Comparison of ENCODE assay signal across 13 cellular contexts in the genomic region with DNA sequence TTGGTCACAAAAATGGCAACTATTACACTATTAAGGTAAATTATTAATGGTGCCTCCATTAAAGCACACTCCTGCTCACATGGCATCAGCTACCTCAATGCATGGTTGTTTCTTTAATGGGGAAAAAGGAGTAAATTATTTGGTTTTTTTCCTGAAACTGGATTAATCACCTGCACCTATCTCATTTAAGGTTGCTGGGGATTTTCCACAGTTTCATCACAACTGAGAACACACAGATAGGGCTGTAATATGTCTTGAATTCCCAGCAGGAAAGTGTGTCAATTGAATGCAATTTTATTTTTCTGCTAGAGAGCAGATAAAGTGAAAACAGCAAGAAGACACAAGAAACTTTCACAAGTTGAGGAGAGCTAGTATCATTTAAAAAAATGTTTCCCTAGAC. TPM values are rescaled to one million over a fixed set of nuclear protein-coding genes. Genes with fewer than 3 reads are reported as not detected.
DNase-seq lines count a peak whose midpoint lies in the region; ATAC-seq, FAIRE-seq and TF ChIP-seq lines count a peak whose summit lies in the region.
"Had no signal": no experiment of that assay in that cellular context is flagged by ENCODE, and none has a peak within 500 bp of the region (broad histone marks: within the 10 kb centered on the region; RNA-seq: fewer than 3 reads in every experiment).

No MANE protein-coding gene starts in this region.

- H3K9me3 ChIP-seq in SK-N-SH (no peaks in the 10 kb centered on the region), GM12878 (replicated peaks; ENCODE audit: control insufficient read depth, insufficient read depth, low read length) (no peaks in the 10 kb centered on the region; the same call in 2 of the 3 replicates)

- no peak for DNase-seq in SK-N-SH
- DNase-seq in GM12878 (ENCODE audit: low read depth, low spot score), result no peak
- no peak for DNase-seq in natural killer cell treated with Interleukin-12 subunit alpha and Interleukin-12 subunit beta and Interleukin-15 and Interleukin-18, amount 100 ng/mL, for 72 hours (ENCODE audit: low spot score)
- no peak for DNase-seq in central memory CD4-positive, alpha-beta T cell
- no peak for DNase-seq in NCI-H1436 treated with DMSO at 0.1 percent for 48 hours (lab: John Stamatoyannopoulos, UW)
- no peak for DNase-seq in G401 (ENCODE audit: low spot score)
- DNase-seq: activated CD8-positive, alpha-beta memory T cell treated with anti-CD3 and anti-CD28 coated beads, Interleukin-2, amount 50 U/mL, for 4 hours; Kasumi-1 had no signal

- no TSS peak for BruUV-seq in GM12878 (replicated peaks; lab: Mats Ljungman, UMichigan)

- TF ChIP-seq EP300 in SK-N-SH (IDR thresholded peaks at IDR 0.05; ENCODE audit: borderline replicate concordance in 1 of 2, low read depth in 1 of 2, low read length in 1 of 2) (no peak), GM12878 (IDR thresholded peaks at IDR 0.05; ENCODE audit: borderline replicate concordance in 1 of 2, control insufficient read depth in 1 of 2, low read depth in 2 of 2, low read length in 2 of 2) (no peak)

- POLR2A ChIA-PET in SK-N-SH (lab: Yijun Ruan, JAX), result no interaction called here
- POLR2A ChIA-PET in GM12878 (lab: Charles Lee), result interaction anchor here (1.2 to 2.5 kb wide), 4 partner anchors 8 to 20 kb away, joined by 3 to 9 read pairs (median 4); no protein-coding TSS in a partner anchor

- no peak for TF ChIP-seq RAD21 in SK-N-SH (IDR thresholded peaks at IDR 0.05; ENCODE audit: low read length)
- TF ChIP-seq RAD21 in GM12878 (IDR thresholded peaks at IDR 0.05; ENCODE audit: insufficient read depth, low read depth, low read length), result no peak

- H3K36me3 ChIP-seq in SK-N-SH (replicated peaks in 1 of 2; ENCODE audit: control insufficient read depth in 1 of 2, insufficient read depth in 2 of 2, low read length in 1 of 2) (peaks cover 4 to 6% of the 10 kb centered on the region in 2 experiments), GM12878 (ENCODE audit: control insufficient read depth in 2 of 2, insufficient read depth in 2 of 2, low read length in 1 of 2) (peaks cover 29 to 40% of the 10 kb centered on the region in 2 experiments)

- H3K9me3 Mint-ChIP-seq in natural killer cell treated with Interleukin-12 subunit alpha and Interleukin-12 subunit beta and Interleukin-15 and Interleukin-18, amount 100 ng/mL, for 72 hours, result no peaks in the 10 kb centered on the region

- peaks cover 20% of the 10 kb centered on the region for H3K79me2 ChIP-seq in SK-N-SH (ENCODE audit: insufficient read depth)
- H3K79me2 ChIP-seq in GM12878 (ENCODE audit: control insufficient read depth, insufficient read depth, low read length), result peaks cover 62% of the 10 kb centered on the region

- H3K4me1 ChIP-seq in SK-N-SH (ENCODE audit: control insufficient read depth in 1 of 2, insufficient read depth in 2 of 2, low read depth in 1 of 2, low read length in 1 of 2) (peaks cover 41 to 54% of the 10 kb centered on the region in 2 experiments; a peak in 3 of 4 replicates), GM12878 (ENCODE audit: control insufficient read depth, insufficient read depth, low read length) (peaks cover 14% of the 10 kb centered on the region)

- peaks cover 54 to 75% of the 10 kb centered on the region in 2 donors for H3K4me1 Mint-ChIP-seq in natural killer cell treated with Interleukin-12 subunit alpha and Interleukin-12 subunit beta and Interleukin-15 and Interleukin-18, amount 100 ng/mL, for 72 hours (ENCODE audit: low read depth in 2 of 2)

- H3K4me3 Mint-ChIP-seq in natural killer cell treated with Interleukin-12 subunit alpha and Interleukin-12 subunit beta and Interleukin-15 and Interleukin-18, amount 100 ng/mL, for 72 hours, result peak overlapping the region; percentile 3
- H3K4me3 Mint-ChIP-seq: brain had no signal

- H2AFZ ChIP-seq in SK-N-SH (ENCODE audit: low read depth) (no peak overlapping the region), GM12878 (ENCODE audit: control insufficient read depth, low read depth, low read length) (no peak overlapping the region)

- H4K20me1 ChIP-seq in SK-N-SH (ENCODE audit: insufficient read depth) (no peaks in the 10 kb centered on the region), GM12878 (ENCODE audit: control insufficient read depth, insufficient read depth) (no peaks in the 10 kb centered on the region)

- H3K27me3 ChIP-seq in SK-N-SH (ENCODE audit: insufficient read depth) (no peaks in the 10 kb centered on the region), GM12878 (replicated peaks in 1 of 2; ENCODE audit: control insufficient read depth in 2 of 2, insufficient read depth in 2 of 2, low read length in 1 of 2) (no peaks in the 10 kb centered on the region)

- CTCF ChIA-PET in SK-N-SH (lab: Yijun Ruan, JAX), result interaction anchor here (1.0 to 1.6 kb wide), 2 partner anchors 40 to 186 kb away, joined by 3 to 8 read pairs; no protein-coding TSS in a partner anchor
- CTCF ChIA-PET in GM12878 (lab: Yijun Ruan, JAX), result interaction anchor here (1.5 to 1.8 kb wide), 3 partner anchors 15 to 28 kb away, joined by 3 to 8 read pairs (median 4); no protein-coding TSS in a partner anchor

- H3K27ac Mint-ChIP-seq in natural killer cell treated with Interleukin-12 subunit alpha and Interleukin-12 subunit beta and Interleukin-15 and Interleukin-18, amount 100 ng/mL, for 72 hours, result peak overlapping the region; percentile 61 to 91

- ATAC-seq in SK-N-SH treated with all-trans-retinoic acid at 6 μM for 48 hours, result no peak
- ATAC-seq in HG02852 (IDR thresholded peaks at IDR 0.05; ENCODE audit: unreplicated experiment), result peak; percentile 16
- no peak for ATAC-seq in GM12878
- peak in 1 of 2 donors; percentile 47 for ATAC-seq in natural killer cell treated with Interleukin-12 subunit alpha and Interleukin-12 subunit beta and Interleukin-15 and Interleukin-18, amount 100 ng/mL, for 72 hours

- H3K27ac ChIP-seq in SK-N-SH (ENCODE audit: low read depth in 2 of 2, low read length in 1 of 2) (peak overlapping the region in 1 of 2 experiments; percentile 52; a peak in 1 of 4 replicates), GM12878 (ENCODE audit: control insufficient read depth, insufficient read depth) (no peak overlapping the region)
- H3K27ac ChIP-seq: 22Rv1, epithelial cell of prostate had no signal

- H3F3A ChIP-seq in SK-N-SH (replicated peaks; ENCODE audit: insufficient read depth), result peaks cover 10% of the 10 kb centered on the region

- FAIRE-seq in GM12878 (lab: Jason Lieb, UNC), result no peak

- no peak for TF ChIP-seq CTCF in SK-N-SH (IDR thresholded peaks at IDR 0.05)
- no peak for TF ChIP-seq CTCF in GM12878 (IDR thresholded peaks at IDR 0.05 in 2 of 3, conservative IDR thresholded peaks at IDR 0.05 in 1 of 3; ENCODE audit: control insufficient read depth in 2 of 3, extremely low read depth in 1 of 3, insufficient read depth in 1 of 3, low read depth in 3 of 3, low read length in 3 of 3)

- SMC1A ChIA-PET in GM12878 (lab: Charles Lee; ENCODE audit: uncharacterized antibody, unreplicated experiment), result interaction anchor here (0.7 to 11.7 kb wide), 10 partner anchors 9 to 106 kb away, joined by 3 to 295 read pairs (median 4); a partner anchor contains a TSS

- H3K36me3 Mint-ChIP-seq in natural killer cell treated with Interleukin-12 subunit alpha and Interleukin-12 subunit beta and Interleukin-15 and Interleukin-18, amount 100 ng/mL, for 72 hours, result peaks cover 17% of the 10 kb centered on the region

- intact Hi-C loops in GM12878 (cut with micrococcal nuclease; ENCODE audit: unreplicated experiment), result no loop called here

- H3K9me2 ChIP-seq in SK-N-SH, result no peaks in the 10 kb centered on the region

- H3K4me3 ChIP-seq in SK-N-SH (ENCODE audit: low read depth in 2 of 2, low read length in 1 of 2) (no peak overlapping the region), GM12878 (no peak overlapping the region)

- H3K9ac ChIP-seq in SK-N-SH, result no peak overlapping the region; the same call in 1 of the 2 replicates
- H3K9ac ChIP-seq in GM12878 (ENCODE audit: control insufficient read depth, insufficient read depth, low read length), result no peak overlapping the region

- no peak for TF ChIP-seq POLR2A in GM12878 (IDR thresholded peaks at IDR 0.05; ENCODE audit: low read depth, low read length)

- no peaks in the 10 kb centered on the region for H3K27me3 Mint-ChIP-seq in natural killer cell treated with Interleukin-12 subunit alpha and Interleukin-12 subunit beta and Interleukin-15 and Interleukin-18, amount 100 ng/mL, for 72 hours
- H3K27me3 Mint-ChIP-seq: brain had no signal

- RAD21 ChIA-PET in GM12878 (lab: Charles Lee; ENCODE audit: unreplicated experiment), result interaction anchor here (0.9 to 1.7 kb wide), 3 partner anchors 35 to 98 kb away, joined by 3 to 4 read pairs (median 3); no protein-coding TSS in a partner anchor

- H3K4me2 ChIP-seq in SK-N-SH (peak overlapping the region; percentile 36), GM12878 (ENCODE audit: control insufficient read depth, insufficient read depth) (no peak overlapping the region)

- in situ Hi-C loops in GM12878 (cut with MboI) (no loop called here), G401 (cut with HindIII; ENCODE audit: low sequenced_read_pairs) (no loop called here)

TF ChIP-seq in SK-N-SH, 30 proteins besides CTCF, POLR2A, EP300 and RAD21 (continues in another document):
- no peak for TF ChIP-seq FOXJ3 (CRISPR knock-in tag; IDR thresholded peaks at IDR 0.05)

TF ChIP-seq in GM12878, 131 proteins besides CTCF, POLR2A, EP300 and RAD21 (continues in another document):
- no peak for TF ChIP-seq SMC3 (IDR thresholded peaks at IDR 0.05; ENCODE audit: borderline replicate concordance, low read length)

RNA-seq across cellular contexts. Expression of a gene that starts 36.4 kb away (rescaled TPM):
- polyA plus RNA-seq in SK-N-SH (2012; rRNA removed) (21.2 and 22.6 TPM in 2 replicates), GM12878 (2011; rRNA removed) (171 and 213 TPM in 2 replicates), GM12878 (2014; fragmentation: Illumina TruSeq; extraction: Trizol) (146 and 170 TPM in 2 replicates), GM12878 (2014; fragmentation: Nextera tagmentation; extraction: Ambion mirVana) (10 to 100 TPM; 20.6 to 38.9 TPM), GM12878 (2014; rRNA removed) (143 and 149 TPM in 2 replicates), GM12878 (2016; fragmentation: Nextera tagmentation; extraction: Ambion mirVana) (10 to 100 TPM; 46.3 to 61.9 TPM)
- 24.3 and 25.7 TPM in 2 replicates for polyA plus RNA-seq in SK-N-SH (2012; cell fraction: cytosol; rRNA removed)
- polyA plus RNA-seq in SK-N-SH (2012; cell fraction: nucleus; rRNA removed), result 27.3 and 28.7 TPM in 2 replicates
- total RNA-seq in GM12878 (2013; cell fraction: nucleolus; rRNA removed), result 377 and 379 TPM in 2 replicates
- total RNA-seq in GM12878 (2014; rRNA removed) (154 and 163 TPM in 2 replicates), GM12878 (2014; rRNA removed; fragmentation: Illumina TruSeq; extraction: Trizol) (145 TPM in 2 replicates), GM12878 (2021) (166 and 176 TPM in 2 replicates)
- polyA plus RNA-seq in GM12878 (2011; ENCODE audit: low read depth), result 68.5 TPM
- 284 and 352 TPM in 2 replicates for polyA plus RNA-seq in GM12878 (2011; cell fraction: cytosol; rRNA removed)
- polyA plus RNA-seq in GM12878 (2011; cell fraction: nucleus; rRNA removed), result 306 TPM in 2 replicates
- polyA plus RNA-seq in GM12878 (2012), result 90.4 and 119 TPM in 2 replicates
- polyA minus RNA-seq in GM12878 (2011; rRNA and poly(A)+ RNA removed), result 198 and 256 TPM in 2 replicates
- polyA minus RNA-seq in GM12878 (2011; cell fraction: cytosol; rRNA and poly(A)+ RNA removed), result 85.5 and 87.8 TPM in 2 replicates
- polyA minus RNA-seq in GM12878 (2011; cell fraction: nucleus; rRNA and poly(A)+ RNA removed), result 129 and 203 TPM in 2 replicates
- total RNA-seq in natural killer cell treated with Interleukin-12 subunit alpha and Interleukin-12 subunit beta and Interleukin-15 and Interleukin-18, amount 100 ng/mL, for 72 hours, result 100 to 1,000 TPM; 194 to 201 TPM
- 11.6 and 21.3 TPM in 2 replicates for total RNA-seq in G401 (2014; rRNA removed; shearing (Covaris generic))
